ENCODE assay signal across 1 cellular context in the genomic region with DNA sequence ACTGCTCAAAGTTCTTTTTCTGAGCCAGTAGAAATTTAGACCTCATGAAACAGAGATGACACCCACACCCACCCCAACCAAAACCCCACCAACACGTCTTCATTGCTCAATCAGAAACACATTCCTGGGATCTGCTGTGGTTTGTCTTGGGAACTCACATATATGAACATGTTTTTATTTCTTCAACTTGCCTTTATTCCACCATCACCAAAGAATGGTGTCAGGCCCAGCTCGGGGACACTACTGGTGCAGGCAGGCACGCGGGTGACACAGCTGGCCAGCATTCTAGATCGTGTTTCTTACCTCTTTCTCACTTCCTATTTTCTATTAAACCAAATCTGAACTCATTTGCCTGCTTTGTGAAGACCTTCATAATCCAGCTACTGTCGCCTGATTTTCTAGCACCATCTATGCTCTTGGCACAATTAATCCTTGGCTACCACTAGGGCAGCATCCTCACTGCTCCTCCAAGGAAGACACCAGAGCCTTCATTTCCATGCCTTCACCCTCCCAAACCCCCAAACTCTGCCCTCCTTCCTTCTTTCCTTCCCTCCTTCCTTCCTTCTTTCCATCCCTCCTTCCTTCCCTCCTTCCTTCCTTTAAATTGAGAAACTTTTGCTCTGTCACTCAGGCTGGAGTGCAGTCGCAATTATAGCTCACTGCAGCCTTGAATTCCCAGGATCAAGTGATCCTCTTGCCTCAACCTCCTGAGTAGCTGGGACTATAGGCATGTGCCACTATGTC.
TF ChIP-seq lines count a peak whose summit lies in the region.

No MANE protein-coding gene starts in this region.

TF ChIP-seq in IMR-90, 13 proteins besides CTCF, POLR2A, EP300 and RAD21:
- TF ChIP-seq MXI1 (IDR thresholded peaks at IDR 0.05; ENCODE audit: borderline replicate concordance, low read depth, low read length) = no peak
- TF ChIP-seq CEBPB (IDR thresholded peaks at IDR 0.05; ENCODE audit: low read depth, low read length) = peak; percentile 73
